In the genomic region with DNA sequence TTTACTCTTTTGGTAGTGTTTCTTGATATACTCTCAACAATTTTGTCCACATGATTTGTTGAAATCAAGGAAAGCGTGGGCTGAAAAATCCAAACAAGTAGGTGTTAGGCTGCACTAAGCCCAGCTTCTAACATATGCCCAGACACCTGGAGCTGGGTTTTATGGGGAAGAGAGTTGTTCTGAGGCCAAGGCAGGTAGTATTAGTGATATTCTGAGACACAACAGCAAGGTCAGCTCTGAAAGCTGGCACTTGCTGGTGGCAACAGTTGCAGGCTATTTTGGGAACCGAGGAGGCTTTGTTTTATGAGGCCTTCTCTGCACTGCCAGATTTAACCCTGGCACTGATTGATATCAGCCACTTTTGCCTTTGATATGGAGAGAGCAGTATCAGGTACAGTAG, we compare ENCODE assay signal across 8 cellular contexts.
DNase-seq lines count a peak whose midpoint lies in the region; ATAC-seq and TF ChIP-seq lines count a peak whose summit lies in the region.
"Not testable (repeated sequence)": the region's sequence is repeated elsewhere in the genome, so short reads cannot be mapped to it uniquely, and the experiment has no call there.

No MANE protein-coding gene starts in this region.

- not testable (repeated sequence) for H2BK12ac ChIP-seq in mesenchymal stem cell (ENCODE audit: low read length in 2 of 2)

- not testable (repeated sequence) for H3K4ac ChIP-seq in mesenchymal stem cell (ENCODE audit: low read depth in 1 of 2, low read length in 2 of 2)

- H3K9me3 ChIP-seq in MM.1S (replicated peaks; ENCODE audit: insufficient read depth, low read length); mesenchymal stem cell (ENCODE audit: control insufficient read depth, low read length); prostate gland: not testable (repeated sequence)

- not testable (repeated sequence) for H3K9me2 ChIP-seq in MM.1S (replicated peaks; ENCODE audit: insufficient read depth, low read length)

- peaks cover 21% of the 10 kb centered on the region for H3K4me1 ChIP-seq in MM.1S (ENCODE audit: low read length)
- not testable (repeated sequence) for H3K4me1 ChIP-seq in mesenchymal stem cell (ENCODE audit: control insufficient read depth, insufficient read depth, low read depth, low read length); prostate gland (replicated peaks)

- H2AFZ ChIP-seq in MM.1S (ENCODE audit: low read length); mesenchymal stem cell (ENCODE audit: low read depth, low read length): not testable (repeated sequence)

- not testable (repeated sequence) for H4K20me1 ChIP-seq in MM.1S (ENCODE audit: insufficient read depth, low read length)

- H4K91ac ChIP-seq in mesenchymal stem cell (ENCODE audit: low read length), result not testable (repeated sequence)

- not testable (repeated sequence) for TF ChIP-seq CTCF in MM.1S (IDR thresholded peaks at IDR 0.05; ENCODE audit: low read length); VCaP (conservative IDR thresholded peaks at IDR 0.05); prostate gland (IDR thresholded peaks at IDR 0.05)

- H3K79me2 ChIP-seq in MM.1S (ENCODE audit: low read length), result peaks cover 44% of the 10 kb centered on the region

- H4K8ac ChIP-seq in mesenchymal stem cell (ENCODE audit: low read length), result not testable (repeated sequence)

- not testable (repeated sequence) for H2BK120ac ChIP-seq in mesenchymal stem cell (ENCODE audit: low read depth, low read length)

- H3K27me3 ChIP-seq in MM.1S (replicated peaks; ENCODE audit: insufficient read depth, low read length); mesenchymal stem cell (ENCODE audit: control insufficient read depth in 1 of 2, insufficient read depth in 1 of 2, low read length in 2 of 2); prostate gland (replicated peaks; ENCODE audit: insufficient read depth): not testable (repeated sequence)

- not testable (repeated sequence) for TF ChIP-seq POLR2A in prostate gland (IDR thresholded peaks at IDR 0.05)

- H3K23ac ChIP-seq in mesenchymal stem cell (ENCODE audit: low read length in 2 of 2), result not testable (repeated sequence)

- intact Hi-C loops in left cardiac atrium (cut with DNase I); prostate gland (cut with DNase I): not testable (repeated sequence)

- WGBS in mesenchymal stem cell, result 95% methylated on average over 2 of the region's 2 CpGs
- 43% methylated on average over 2 of the region's 2 CpGs for WGBS in prostate gland

- H2AK5ac ChIP-seq in mesenchymal stem cell (ENCODE audit: low read length, severe bottlenecking), result not testable (repeated sequence)

- peak; percentile 92 for DNase-seq in G401 (ENCODE audit: low spot score)
- peak; percentile 73 for DNase-seq in MM.1S
- peak; percentile 51 to 94 for DNase-seq in cerebellar nuclear complex (lab: John Stamatoyannopoulos, UW)
- DNase-seq in left cardiac atrium, mesenchymal stem cell: not testable (repeated sequence)
- peak; percentile 5 for DNase-seq in prostate gland (ENCODE audit: low spot score)

- H2BK5ac ChIP-seq in mesenchymal stem cell (ENCODE audit: low read depth, low read length, poor library complexity, severe bottlenecking), result not testable (repeated sequence)

- peak overlapping the region; percentile 23; the same call in 1 of the 2 replicates for H3K4me3 ChIP-seq in MM.1S (ENCODE audit: low read length)
- not testable (repeated sequence) for H3K4me3 ChIP-seq in mesenchymal stem cell (ENCODE audit: insufficient read depth in 1 of 2, low read depth in 1 of 2, low read length in 2 of 2); prostate gland

- in situ Hi-C loops in G401 (cut with HindIII; ENCODE audit: low sequenced_read_pairs), result not testable (repeated sequence)

- H2BK15ac ChIP-seq in mesenchymal stem cell (ENCODE audit: low read depth, poor library complexity, severe bottlenecking), result not testable (repeated sequence)

- not testable (repeated sequence) for H3K36me3 ChIP-seq in MM.1S (replicated peaks; ENCODE audit: insufficient read depth, low read length); mesenchymal stem cell (ENCODE audit: control insufficient read depth in 1 of 2, insufficient read depth in 2 of 2, low read depth in 1 of 2, low read length in 2 of 2); prostate gland

- peaks cover 14% of the 10 kb centered on the region for H3F3A ChIP-seq in MM.1S (ENCODE audit: insufficient read depth, low read length)

- H3K9ac ChIP-seq in MM.1S (ENCODE audit: low read length) (peak overlapping the region; percentile 9; the same call in 1 of the 2 replicates), mesenchymal stem cell (ENCODE audit: low read length) (peak overlapping the region; percentile 66)

- H3K79me1 ChIP-seq in mesenchymal stem cell (replicated peaks; ENCODE audit: low read length, poor library complexity, severe bottlenecking), result not testable (repeated sequence)

- not testable (repeated sequence) for H3K18ac ChIP-seq in mesenchymal stem cell (ENCODE audit: low read depth in 1 of 2, low read length in 2 of 2)

- H3K4me2 ChIP-seq in MM.1S (ENCODE audit: low read depth, low read length), result peak overlapping the region; percentile 73
- H3K4me2 ChIP-seq in mesenchymal stem cell (ENCODE audit: low read length, poor library complexity, severe bottlenecking), result not testable (repeated sequence)

- peak overlapping the region; percentile 71; the same call in 1 of the 2 replicates for H3K27ac ChIP-seq in MM.1S (ENCODE audit: low read length)
- H3K27ac ChIP-seq in VCaP, result peak overlapping the region; percentile 65
- H3K27ac ChIP-seq in mesenchymal stem cell (ENCODE audit: low read length, poor library complexity, severe bottlenecking), result not testable (repeated sequence)
- H3K27ac ChIP-seq in prostate gland, result peak overlapping the region; percentile 10 to 30
- H3K27ac ChIP-seq in temporal lobe (ENCODE audit: low read depth, low read length), result peak overlapping the region; percentile 54

- peak; percentile 61 to 81 for ATAC-seq in left cardiac atrium

- not testable (repeated sequence) for H3K14ac ChIP-seq in mesenchymal stem cell (ENCODE audit: low read length in 2 of 2)
